8 cellular contexts compared by ENCODE assay signal in genomic region chr5:67268233-67269011, GRCh38.
A peak's percentile ranks its signal among the peaks of the same experiment; 100 is the strongest.
DNase-seq lines count a peak whose midpoint lies in the region; ATAC-seq, FAIRE-seq and TF ChIP-seq lines count a peak whose summit lies in the region.

No MANE protein-coding gene starts in this region.

- H3K9me3 ChIP-seq in ascending aorta (no peaks in the 10 kb centered on the region), skeletal muscle tissue (ENCODE audit: control insufficient read depth in 3 of 3, low read length in 3 of 3) (no peaks in the 10 kb centered on the region)

- H3K4me1 ChIP-seq in ascending aorta (peaks cover 16 to 24% of the 10 kb centered on the region in 2 donors), skeletal muscle tissue (ENCODE audit: control insufficient read depth in 3 of 3, insufficient read depth in 3 of 3, low read length in 3 of 3) (peaks cover 23 to 25% (median 24%) of the 10 kb centered on the region in 3 donors)

- H3K9ac ChIP-seq in skeletal muscle tissue (ENCODE audit: low read depth in 1 of 3, low read length in 3 of 3): peak overlapping the region in 2 of 3 donors; percentile 36 to 44

- TF ChIP-seq CTCF in ascending aorta (IDR thresholded peaks at IDR 0.05): no peak

- H3K27me3 ChIP-seq in ascending aorta: no peaks in the 10 kb centered on the region
- H3K27me3 ChIP-seq in skeletal muscle tissue (ENCODE audit: control insufficient read depth in 3 of 3, insufficient read depth in 3 of 3, low read length in 3 of 3): no peaks in the 10 kb centered on the region

- H3K4me3 ChIP-seq in ascending aorta (peak overlapping the region; percentile 31 to 43), iPS-11a (ENCODE audit: low read depth, low read length) (peak overlapping the region; percentile 2), skeletal muscle tissue (ENCODE audit: low read length in 3 of 3) (peak overlapping the region in 2 of 3 donors; percentile 38 to 41)

- H3K27ac ChIP-seq in ascending aorta: peak overlapping the region; percentile 92 to 93
- peak overlapping the region; percentile 63 for H3K27ac ChIP-seq in skeletal muscle tissue (ENCODE audit: low read depth, low read length)

- FAIRE-seq in HTR-8/SVneo (lab: Jason Lieb, UNC): peak; percentile 28

- ATAC-seq in GM18858 (IDR thresholded peaks at IDR 0.05; ENCODE audit: unreplicated experiment): no peak
- ATAC-seq in HG03159 (IDR thresholded peaks at IDR 0.05; ENCODE audit: unreplicated experiment): no peak

- intact Hi-C loops in ascending aorta (cut with DNase I): loop anchor here (1.0 to 10.0 kb wide), 2 partner anchors 33 to 1186 kb away; no protein-coding TSS in a partner anchor

- no peaks in the 10 kb centered on the region for H3K36me3 ChIP-seq in ascending aorta
- H3K36me3 ChIP-seq in skeletal muscle tissue (ENCODE audit: control insufficient read depth in 3 of 3, insufficient read depth in 3 of 3, low read length in 3 of 3): no peaks in the 10 kb centered on the region

- DNase-seq in HTR-8/SVneo (ENCODE audit: insufficient read length, low spot score) (peak; percentile 47), ascending aorta (ENCODE audit: low spot score in 2 of 2) (peak; percentile 12 to 90), 8988T (no peak)
- DNase-seq in stimulated activated CD4-positive, alpha-beta T cell treated with anti-CD3 and anti-CD28 coated beads, Interleukin-4, amount 100 ng/mL, for 1 hour: no peak

Comparison
In these comparisons a context has a peak if more than half of its experiments do, and no peak if none do; other contexts are left out.
1. DNase-seq: peak in HTR-8/SVneo (single experiment) and ascending aorta (2 of 2); none in 8988T (single experiment) and stimulated activated CD4-positive, alpha-beta T cell treated with anti-CD3 and anti-CD28 coated beads, Interleukin-4, amount 100 ng/mL, for 1 hour (single experiment).
2. Peak in every context shown above with its lines, with median percentiles within 50 percentile points of each other: H3K4me3 ChIP-seq.